ENCODE assay signal across 26 cellular contexts in genomic region chr9:17130285-17130684, GRCh38.
DNase-seq lines count a peak whose midpoint lies in the region; FAIRE-seq and TF ChIP-seq lines count a peak whose summit lies in the region.
"Had no signal": no experiment of that assay in that cellular context is flagged by ENCODE, and none has a peak within 500 bp of the region (broad histone marks: within the 10 kb centered on the region; RNA-seq: fewer than 3 reads in every experiment).

No MANE protein-coding gene starts in this region.

- no peak for TF ChIP-seq POLR2A in H54 (IDR thresholded peaks at IDR 0.05; ENCODE audit: low read depth, low read length)

- FAIRE-seq in GM19239 (lab: Jason Lieb, UNC) (no peak), H54 (lab: Jason Lieb, UNC) (no peak)
- FAIRE-seq: D721Med, HTR-8/SVneo had no signal

- DNase-seq in SIG-M5 treated with dmso at 0.1 percent for 504 hours (lab: John Stamatoyannopoulos, UW; ENCODE audit: unreplicated experiment) (peak; percentile 62), SIG-M5 (lab: John Stamatoyannopoulos, UW) (no peak), MV-4-11 (lab: John Stamatoyannopoulos, UW) (peak; percentile 74), amniotic epithelial cell (ENCODE audit: low read depth) (peak; percentile 8), HUDEP-2 (lab: John Stamatoyannopoulos, UW; ENCODE audit: unreplicated experiment in 76 of 76) (no peak), GM19239 (ENCODE audit: insufficient read length, low spot score) (no peak), NCI-H1694 (lab: John Stamatoyannopoulos, UW) (no peak), H54 (ENCODE audit: insufficient read length, low spot score) (no peak)
- DNase-seq: 8988T, C1 segment of cervical spinal cord, DMS53, GDM1, HCEC 1CT, NCI-H1092 treated with DMSO at 0.1 percent for 48 hours, NCI-H1436 treated with DMSO at 0.1 percent for 48 hours, NCI-H2029 treated with DMSO at 0.1 percent for 48 hours, NCI-H2171, NCI-H524 treated with DMSO at 0.1 percent for 48 hours, NCI-H82, PC-9, RPMI8226, SHP77, SK-N-SH, T-cell had no signal

Comparison
In these comparisons a context has a peak if more than half of its experiments do, and no peak if none do; other contexts are left out.
1. DNase-seq: peak in SIG-M5 treated with dmso at 0.1 percent for 504 hours (single experiment), MV-4-11 (single experiment) and amniotic epithelial cell (single experiment); none in SIG-M5 (single experiment), HUDEP-2 (0 of 76), GM19239 (single experiment), NCI-H1694 (single experiment) and H54 (single experiment).